Comparison of ENCODE assay signal across 10 cellular contexts in the genomic region with DNA sequence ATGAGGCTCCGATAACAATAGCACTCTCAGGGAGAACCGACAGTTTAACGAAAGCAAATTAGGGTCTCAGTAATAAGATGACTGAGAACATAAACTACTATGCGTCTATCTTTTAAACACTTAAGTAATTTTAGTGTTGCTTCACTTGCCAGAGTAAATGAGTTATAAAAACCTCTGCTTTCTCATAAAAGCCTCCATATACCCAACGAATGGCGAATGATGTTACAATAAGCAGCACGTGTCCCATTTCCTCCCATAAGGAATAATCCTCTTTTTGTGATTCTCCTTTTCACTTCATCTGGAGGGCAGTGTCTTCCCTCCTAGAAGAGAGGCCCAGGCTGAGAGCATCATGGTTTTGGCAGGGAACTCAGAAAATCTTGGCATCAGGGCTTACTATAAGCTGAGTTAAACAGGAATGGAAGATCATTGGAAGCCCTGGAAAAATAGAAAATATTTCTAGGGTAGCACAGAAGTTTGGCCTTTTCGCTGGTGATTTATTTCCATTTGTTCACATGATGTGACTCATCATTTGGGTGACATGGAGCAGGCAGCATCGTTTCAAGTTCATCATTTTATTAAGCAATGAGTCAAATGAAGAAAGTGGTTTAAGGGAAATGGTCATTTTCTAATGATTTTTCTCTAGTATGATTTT.
DNase-seq lines count a peak whose midpoint lies in the region; ATAC-seq and TF ChIP-seq lines count a peak whose summit lies in the region.
"Had no signal": no experiment of that assay in that cellular context is flagged by ENCODE, and none has a peak within 500 bp of the region (broad histone marks: within the 10 kb centered on the region; RNA-seq: fewer than 3 reads in every experiment).

No MANE protein-coding gene starts in this region.

- peaks cover 0 to 33% (median 19%) of the 10 kb centered on the region in 9 donors for H3K4me1 ChIP-seq in heart right ventricle

- peak overlapping the region in 2 of 10 donors; percentile 15 to 48 for H3K27ac ChIP-seq in heart right ventricle

- peak in 1 of 9 donors; percentile 15 for TF ChIP-seq CTCF in heart right ventricle (IDR thresholded peaks at IDR 0.05)

- no peaks in the 10 kb centered on the region for H3K36me3 ChIP-seq in heart right ventricle

- peak overlapping the region; percentile 3 for H3K27ac Mint-ChIP-seq in activated T-helper 17 cell treated with anti-CD3 and anti-CD28 coated beads, Interleukin-2, amount 50 U/mL, for 72 hours

- H3K4me3 ChIP-seq in heart right ventricle, result no peak overlapping the region

- no peaks in the 10 kb centered on the region for H3K9me3 Mint-ChIP-seq in activated T-helper 17 cell treated with anti-CD3 and anti-CD28 coated beads, Interleukin-2, amount 50 U/mL, for 72 hours

- no peaks in the 10 kb centered on the region for H3K27me3 ChIP-seq in heart right ventricle

- no peaks in the 10 kb centered on the region for H3K9me3 ChIP-seq in heart right ventricle

- peak in 1 of 2 donors; percentile 21 for DNase-seq in heart right ventricle
- DNase-seq in stromal cell of bone marrow (ENCODE audit: low read depth), result peak; percentile 74
- DNase-seq: naive B cell, NCI-H1092 had no signal

- peaks cover 16% of the 10 kb centered on the region for H3K36me3 Mint-ChIP-seq in activated T-helper 17 cell treated with anti-CD3 and anti-CD28 coated beads, Interleukin-2, amount 50 U/mL, for 72 hours (ENCODE audit: low read depth)
- H3K36me3 Mint-ChIP-seq: naive B cell had no signal

- H3K4me1 Mint-ChIP-seq in activated T-helper 17 cell treated with anti-CD3 and anti-CD28 coated beads, Interleukin-2, amount 50 U/mL, for 72 hours, result peaks cover 32% of the 10 kb centered on the region

- ATAC-seq in GM19351 (IDR thresholded peaks at IDR 0.05; ENCODE audit: unreplicated experiment), result peak; percentile 29
- no peak for ATAC-seq in activated T-helper 17 cell treated with anti-CD3 and anti-CD28 coated beads, Interleukin-2, amount 50 U/mL, for 72 hours (replicated peaks)
- ATAC-seq in heart right ventricle, result peak in 6 of 8 donors; percentile 38 to 67 (median 52)
- no peak for ATAC-seq in GM21381 (IDR thresholded peaks at IDR 0.05; ENCODE audit: unreplicated experiment)
- ATAC-seq in GM18861 (IDR thresholded peaks at IDR 0.05; ENCODE audit: unreplicated experiment), result no peak
- ATAC-seq in GM21367 (IDR thresholded peaks at IDR 0.05; ENCODE audit: unreplicated experiment), result no peak
- ATAC-seq in HG02759 (IDR thresholded peaks at IDR 0.05; ENCODE audit: unreplicated experiment), result no peak

- no peak overlapping the region for H3K4me3 Mint-ChIP-seq in activated T-helper 17 cell treated with anti-CD3 and anti-CD28 coated beads, Interleukin-2, amount 50 U/mL, for 72 hours

- H3K27me3 Mint-ChIP-seq in activated T-helper 17 cell treated with anti-CD3 and anti-CD28 coated beads, Interleukin-2, amount 50 U/mL, for 72 hours, result no peaks in the 10 kb centered on the region

- intact Hi-C loops in heart right ventricle (cut with DNase I), result loop anchor here in 1 of 10 donors (5.0 to 10.0 kb wide), 2 partner anchors 171 to 266 kb away; no protein-coding TSS in a partner anchor

- 68 to 74% methylated on average over 9 of the region's 9 CpGs for WGBS in heart right ventricle, 2 donors

Comparison
In these comparisons a context has a peak if more than half of its experiments do, and no peak if none do; other contexts are left out.
1. ATAC-seq: peak in GM19351 (single experiment) and heart right ventricle (6 of 8); none in activated T-helper 17 cell treated with anti-CD3 and anti-CD28 coated beads, Interleukin-2, amount 50 U/mL, for 72 hours (single experiment), GM21381 (single experiment), GM18861 (single experiment), GM21367 (single experiment) and HG02759 (single experiment).